ENCODE assay signal across 1 cellular context in genomic region chr2:96252526-96252925, GRCh38.
TF ChIP-seq lines count a peak whose summit lies in the region.

No MANE protein-coding gene starts in this region.

TF ChIP-seq in HepG2, 621 proteins besides CTCF, POLR2A, EP300 and RAD21:
- TF ChIP-seq SIN3B (IDR thresholded peaks at IDR 0.05; ENCODE audit: low read length) (no peak), ZNF687 (CRISPR knock-in tag; IDR thresholded peaks at IDR 0.05) (peak; percentile 17; the same call in 1 of the 2 replicates), RFXANK (CRISPR knock-in tag; IDR thresholded peaks at IDR 0.05) (no peak), MAX (IDR thresholded peaks at IDR 0.05) (0 out of 2 replicates have a peak, but pooled peaks have one; percentile 5), NFE2L2 (IDR thresholded peaks at IDR 0.05; ENCODE audit: low read length) (no peak), KAT7 (CRISPR knock-in tag; IDR thresholded peaks at IDR 0.05; ENCODE audit: borderline replicate concordance) (no peak), DZIP1 (CRISPR knock-in tag; IDR thresholded peaks at IDR 0.05) (peak; percentile 60; the same call in 1 of the 2 replicates), ZNF891 (CRISPR knock-in tag; IDR thresholded peaks at IDR 0.05) (0 out of 2 replicates have a peak, but pooled peaks have one; percentile 13), ZNF234 (CRISPR knock-in tag; conservative IDR thresholded peaks at IDR 0.05) (no peak), AGO2 (optimal IDR thresholded peaks at IDR 0.05; ENCODE audit: low read depth, low read length) (peak; percentile 54), ERF (CRISPR knock-in tag; IDR thresholded peaks at IDR 0.05) (no peak), MYC (CRISPR knock-in tag; IDR thresholded peaks at IDR 0.05; ENCODE audit: borderline replicate concordance) (peak; percentile 17; the same call in 1 of the 2 replicates), ZNF407 (CRISPR knock-in tag; IDR thresholded peaks at IDR 0.05; ENCODE audit: not compliant biosample characterization) (no peak), ZNF639 (CRISPR knock-in tag; conservative IDR thresholded peaks at IDR 0.05) (no peak)
TF ChIP-seq in HepG2: peak in this region for 6.
